In the genomic region with DNA sequence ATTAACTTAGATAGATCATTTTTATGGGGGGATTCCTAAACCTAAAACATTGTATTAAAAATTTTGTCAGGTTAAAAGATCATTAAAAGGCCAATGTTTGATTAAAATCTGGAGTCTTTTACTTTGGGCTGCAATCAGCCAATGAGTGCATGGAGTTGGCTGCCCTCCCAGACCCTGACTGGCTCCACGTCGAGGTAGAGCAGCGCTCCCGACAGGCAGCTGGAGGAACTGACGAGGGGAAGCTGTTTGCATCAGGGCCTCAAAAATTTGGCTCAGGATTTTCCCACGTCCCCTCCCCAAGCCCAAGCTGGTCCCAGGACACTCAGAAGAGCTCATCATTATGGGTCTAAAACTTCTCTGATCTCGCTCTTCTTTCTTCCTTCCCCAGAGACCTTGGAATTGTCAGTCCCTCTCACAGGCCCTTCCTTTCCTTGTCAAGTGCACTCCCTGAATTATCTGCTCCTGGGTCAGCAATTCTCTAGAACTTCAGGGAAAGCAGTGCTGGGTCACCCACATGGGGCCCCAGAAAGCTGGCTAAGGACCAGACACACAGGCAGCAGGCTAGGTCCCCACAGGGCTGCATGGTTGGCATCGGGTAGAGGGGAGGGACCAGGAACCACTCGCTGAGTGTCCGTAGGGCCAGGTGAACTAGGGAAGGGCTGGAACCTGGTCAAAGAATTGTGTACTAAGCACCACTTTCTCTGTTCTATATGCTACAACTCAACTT, we compare ENCODE assay signal across 15 cellular contexts.
DNase-seq lines count a peak whose midpoint lies in the region; ATAC-seq and TF ChIP-seq lines count a peak whose summit lies in the region.
"Had no signal": no experiment of that assay in that cellular context is flagged by ENCODE, and none has a peak within 500 bp of the region (broad histone marks: within the 10 kb centered on the region; RNA-seq: fewer than 3 reads in every experiment).

No MANE protein-coding gene starts in this region.

- ATAC-seq in SK-N-SH treated with all-trans-retinoic acid at 6 μM for 48 hours: no peak
- ATAC-seq: left colon had no signal

- no peak for TF ChIP-seq EP300 in SK-N-SH (IDR thresholded peaks at IDR 0.05; ENCODE audit: borderline replicate concordance in 1 of 2, low read depth in 1 of 2, low read length in 1 of 2)

- no peaks in the 10 kb centered on the region for H3K9me2 ChIP-seq in SK-N-SH

- no peak for TF ChIP-seq CTCF in SK-N-SH (IDR thresholded peaks at IDR 0.05)
- TF ChIP-seq CTCF in LNCAP (IDR thresholded peaks at IDR 0.05): peak; percentile 22; the same call in 1 of the 2 replicates
- TF ChIP-seq CTCF in epithelial cell of proximal tubule (conservative IDR thresholded peaks at IDR 0.05; ENCODE audit: low read depth, low read length): peak; percentile 29
- peak; percentile 17 for TF ChIP-seq CTCF in retinal pigment epithelial cell (conservative IDR thresholded peaks at IDR 0.05; ENCODE audit: low read depth, low read length)
- TF ChIP-seq CTCF in chondrocyte (IDR thresholded peaks at IDR 0.05): no peak

- H3K36me3 ChIP-seq in SK-N-SH (replicated peaks in 1 of 2; ENCODE audit: control insufficient read depth in 1 of 2, insufficient read depth in 2 of 2, low read length in 1 of 2): no peaks in the 10 kb centered on the region

- TF ChIP-seq RAD21 in SK-N-SH (IDR thresholded peaks at IDR 0.05; ENCODE audit: low read length): peak; percentile 16; the same call in 1 of the 2 replicates

- H3K4me2 ChIP-seq in SK-N-SH: no peak overlapping the region

- no peak overlapping the region for H3K27ac Mint-ChIP-seq in chondrocyte (ENCODE audit: unreplicated experiment)
- H3K27ac Mint-ChIP-seq: activated B cell treated with CpG ODN at 0.5 μM for 24 hours; CD4-positive, alpha-beta T cell had no signal

- H3F3A ChIP-seq in SK-N-SH (replicated peaks; ENCODE audit: insufficient read depth): no peaks in the 10 kb centered on the region

- H3K79me2 ChIP-seq in SK-N-SH (ENCODE audit: insufficient read depth): no peaks in the 10 kb centered on the region

- H3K9me3 Mint-ChIP-seq in chondrocyte (ENCODE audit: low read depth): no peaks in the 10 kb centered on the region
- H3K9me3 Mint-ChIP-seq: CD4-positive, alpha-beta T cell had no signal

- no peaks in the 10 kb centered on the region; a peak in 1 of 4 replicates for H3K4me1 ChIP-seq in SK-N-SH (ENCODE audit: control insufficient read depth in 1 of 2, insufficient read depth in 2 of 2, low read depth in 1 of 2, low read length in 1 of 2)

- WGBS in SK-N-SH (ENCODE audit: low lambda C conversion rate): 50% methylated on average over 6 of the region's 10 CpGs

- DNase-seq in SK-N-SH: no peak
- no peak for DNase-seq in epithelial cell of proximal tubule (ENCODE audit: low read depth)
- DNase-seq in retinal pigment epithelial cell (ENCODE audit: low read depth): no peak
- DNase-seq in activated naive CD4-positive, alpha-beta T cell treated with anti-CD3 and anti-CD28 coated beads, Interleukin-2, amount 50 U/mL, for 16 hours: no peak
- DNase-seq in chondrocyte (ENCODE audit: low spot score): no peak
- no peak for DNase-seq in glomerular visceral epithelial cell (ENCODE audit: extremely low spot score)
- DNase-seq: activated B cell treated with CpG ODN at 0.5 μM for 24 hours; activated T-cell treated with anti-CD3 and anti-CD28 coated beads, Interleukin-2, amount 50 U/mL, for 1 hour; CD4-positive, alpha-beta T cell; left colon; MM.1S; NCI-H1930; NCI-H524 had no signal

- CTCF ChIA-PET in SK-N-SH (lab: Yijun Ruan, JAX): interaction anchor here (0.8 to 4.1 kb wide), 9 partner anchors 15 to 360 kb away, joined by 3 to 33 read pairs (median 5); no protein-coding TSS in a partner anchor

- POLR2A ChIA-PET in SK-N-SH (lab: Yijun Ruan, JAX): no interaction called here

- no peak overlapping the region for H3K27ac ChIP-seq in SK-N-SH (ENCODE audit: low read depth in 2 of 2, low read length in 1 of 2)

- no peak overlapping the region for H2AFZ ChIP-seq in SK-N-SH (ENCODE audit: low read depth)

- no peaks in the 10 kb centered on the region for H4K20me1 ChIP-seq in SK-N-SH (ENCODE audit: insufficient read depth)

- no peak overlapping the region for H3K9ac ChIP-seq in SK-N-SH

- H3K4me1 Mint-ChIP-seq in chondrocyte (ENCODE audit: low read depth): no peaks in the 10 kb centered on the region

- H3K4me3 Mint-ChIP-seq in chondrocyte (ENCODE audit: unreplicated experiment): no peak overlapping the region
- H3K4me3 Mint-ChIP-seq: activated B cell treated with CpG ODN at 0.5 μM for 24 hours; CD4-positive, alpha-beta T cell had no signal

- H3K4me3 ChIP-seq in SK-N-SH (ENCODE audit: low read depth in 2 of 2, low read length in 1 of 2) (no peak overlapping the region; a peak in 1 of 4 replicates), epithelial cell of proximal tubule (ENCODE audit: low read depth, low read length) (no peak overlapping the region), retinal pigment epithelial cell (ENCODE audit: low read length) (no peak overlapping the region)

- no peaks in the 10 kb centered on the region; the same call in 1 of the 2 replicates for H3K27me3 ChIP-seq in SK-N-SH (ENCODE audit: insufficient read depth)

- H3K9me3 ChIP-seq in SK-N-SH: no peaks in the 10 kb centered on the region

- H3K27me3 Mint-ChIP-seq in chondrocyte (ENCODE audit: low read depth): peaks cover 55% of the 10 kb centered on the region

- no peaks in the 10 kb centered on the region for H3K36me3 Mint-ChIP-seq in chondrocyte (ENCODE audit: low read depth)

TF ChIP-seq in SK-N-SH, 30 proteins besides CTCF, POLR2A, EP300 and RAD21:
- TF ChIP-seq MEF2A (IDR thresholded peaks at IDR 0.05; ENCODE audit: borderline replicate concordance, low read depth) (no peak), SMC3 (IDR thresholded peaks at IDR 0.05; ENCODE audit: low read depth, low read length) (no peak), CHD2 (IDR thresholded peaks at IDR 0.05; ENCODE audit: low read length, partially characterized antibody) (no peak), GABPA (IDR thresholded peaks at IDR 0.05; ENCODE audit: low read depth) (no peak), RCOR1 (IDR thresholded peaks at IDR 0.05; ENCODE audit: low read length) (no peak)
TF ChIP-seq in SK-N-SH: peak in this region for 0.

TF ChIP-seq in SK-N-SH treated with all-trans-retinoic acid at 6 μM for 48 hours, 23 proteins besides CTCF, POLR2A, EP300 and RAD21:
- TF ChIP-seq BACH2 (CRISPR knock-in tag; IDR thresholded peaks at IDR 0.05; ENCODE audit: borderline replicate concordance) (no peak), GLIS3 (CRISPR knock-in tag; IDR thresholded peaks at IDR 0.05) (no peak), CSDC2 (CRISPR knock-in tag; IDR thresholded peaks at IDR 0.05) (no peak), ARNTL (CRISPR knock-in tag; IDR thresholded peaks at IDR 0.05; ENCODE audit: borderline replicate concordance, low read depth) (no peak)
TF ChIP-seq in SK-N-SH treated with all-trans-retinoic acid at 6 μM for 48 hours: peak in this region for 0.

Comparison
In these comparisons a context has a peak if more than half of its experiments do, and no peak if none do; other contexts are left out.
1. CTCF ChIP-seq: peak in LNCAP (single experiment), epithelial cell of proximal tubule (single experiment) and retinal pigment epithelial cell (single experiment); none in SK-N-SH (single experiment) and chondrocyte (single experiment).